ENCODE assay signal across 1 cellular context in genomic region chr2:54330226-54331094, GRCh38.
A peak's percentile ranks its signal among the peaks of the same experiment; 100 is the strongest.
TF ChIP-seq lines count a peak whose summit lies in the region.

No MANE protein-coding gene starts in this region.

TF ChIP-seq in K562, 482 proteins besides CTCF, POLR2A, EP300 and RAD21 (continued from another document and continues in another):
- TF ChIP-seq NR0B1 (IDR thresholded peaks at IDR 0.05; ENCODE audit: partially characterized antibody) (no peak), ZNF274 (IDR thresholded peaks at IDR 0.05; ENCODE audit: borderline replicate concordance, low read depth, low read length) (no peak), MXI1 (IDR thresholded peaks at IDR 0.05; ENCODE audit: low read depth, low read length) (peak; percentile 71), CEBPG (CRISPR knock-in tag; IDR thresholded peaks at IDR 0.05) (no peak), CEBPG (tag; conservative IDR thresholded peaks at IDR 0.05 in 1 of 2, IDR thresholded peaks at IDR 0.05 in 1 of 2) (no peak), RB1 (IDR thresholded peaks at IDR 0.05; ENCODE audit: low read depth) (0 out of 2 replicates have a peak, but pooled peaks have one; percentile 18), C11orf30 (IDR thresholded peaks at IDR 0.05; ENCODE audit: low read depth) (no peak), CREM (IDR thresholded peaks at IDR 0.05; ENCODE audit: low read depth) (peak; percentile 66), ZNF766 (CRISPR knock-in tag; conservative IDR thresholded peaks at IDR 0.05) (peak; percentile 75; the same call in 1 of the 2 replicates), KDM4B (IDR thresholded peaks at IDR 0.05; ENCODE audit: borderline replicate concordance in 2 of 2, low read depth in 1 of 2) (no peak), CBX3 (IDR thresholded peaks at IDR 0.05; ENCODE audit: borderline replicate concordance in 1 of 2, low read length in 2 of 2) (peak in 1 of 2 experiments; percentile 71; a peak in 1 of 3 replicates), ZHX1 (conservative IDR thresholded peaks at IDR 0.05; ENCODE audit: low read length) (no peak), ZFP91 (CRISPR knock-in tag; IDR thresholded peaks at IDR 0.05) (peak; percentile 25; the same call in 1 of the 2 replicates), CTBP1 (IDR thresholded peaks at IDR 0.05; ENCODE audit: borderline replicate concordance) (peak; percentile 53), CBFB (CRISPR knock-in tag; IDR thresholded peaks at IDR 0.05) (no peak), ATF7 (IDR thresholded peaks at IDR 0.05) (peak; percentile 56; the same call in 1 of the 2 replicates), PML (IDR thresholded peaks at IDR 0.05; ENCODE audit: low read length) (no peak), NR2C2 (CRISPR knock-in tag; IDR thresholded peaks at IDR 0.05) (0 out of 2 replicates have a peak, but pooled peaks have one; percentile 31), NR2C2 (tag; IDR thresholded peaks at IDR 0.05) (0 out of 2 replicates have a peak, but pooled peaks have one; percentile 29), RFX1 (IDR thresholded peaks at IDR 0.05) (peak; percentile 99), ZBTB40 (IDR thresholded peaks at IDR 0.05) (peak; percentile 11; the same call in 1 of the 2 replicates), ZBTB40 (CRISPR knock-in tag; IDR thresholded peaks at IDR 0.05) (no peak), MITF (IDR thresholded peaks at IDR 0.05) (no peak), LARP7 (IDR thresholded peaks at IDR 0.05) (no peak), SNRNP70 (optimal IDR thresholded peaks at IDR 0.05; ENCODE audit: low read depth, low read length) (no peak), CBFA2T2 (conservative IDR thresholded peaks at IDR 0.05) (no peak), SETDB1 (IDR thresholded peaks at IDR 0.05; ENCODE audit: low read length) (no peak), DACH1 (IDR thresholded peaks at IDR 0.05; ENCODE audit: partially characterized antibody) (no peak), RBM15 (IDR thresholded peaks at IDR 0.05; ENCODE audit: insufficient read depth, low read length) (no peak), ZNF124 (CRISPR knock-in tag; IDR thresholded peaks at IDR 0.05) (no peak), RAD51 (IDR thresholded peaks at IDR 0.05; ENCODE audit: borderline replicate concordance, low read depth) (no peak), ZBTB8A (IDR thresholded peaks at IDR 0.05; ENCODE audit: partially characterized antibody) (no peak), ZNF143 (CRISPR knock-in tag; IDR thresholded peaks at IDR 0.05) (no peak), SMAD4 (CRISPR knock-in tag; conservative IDR thresholded peaks at IDR 0.05) (peak; percentile 61)
- TF ChIP-seq, protein P1, sequence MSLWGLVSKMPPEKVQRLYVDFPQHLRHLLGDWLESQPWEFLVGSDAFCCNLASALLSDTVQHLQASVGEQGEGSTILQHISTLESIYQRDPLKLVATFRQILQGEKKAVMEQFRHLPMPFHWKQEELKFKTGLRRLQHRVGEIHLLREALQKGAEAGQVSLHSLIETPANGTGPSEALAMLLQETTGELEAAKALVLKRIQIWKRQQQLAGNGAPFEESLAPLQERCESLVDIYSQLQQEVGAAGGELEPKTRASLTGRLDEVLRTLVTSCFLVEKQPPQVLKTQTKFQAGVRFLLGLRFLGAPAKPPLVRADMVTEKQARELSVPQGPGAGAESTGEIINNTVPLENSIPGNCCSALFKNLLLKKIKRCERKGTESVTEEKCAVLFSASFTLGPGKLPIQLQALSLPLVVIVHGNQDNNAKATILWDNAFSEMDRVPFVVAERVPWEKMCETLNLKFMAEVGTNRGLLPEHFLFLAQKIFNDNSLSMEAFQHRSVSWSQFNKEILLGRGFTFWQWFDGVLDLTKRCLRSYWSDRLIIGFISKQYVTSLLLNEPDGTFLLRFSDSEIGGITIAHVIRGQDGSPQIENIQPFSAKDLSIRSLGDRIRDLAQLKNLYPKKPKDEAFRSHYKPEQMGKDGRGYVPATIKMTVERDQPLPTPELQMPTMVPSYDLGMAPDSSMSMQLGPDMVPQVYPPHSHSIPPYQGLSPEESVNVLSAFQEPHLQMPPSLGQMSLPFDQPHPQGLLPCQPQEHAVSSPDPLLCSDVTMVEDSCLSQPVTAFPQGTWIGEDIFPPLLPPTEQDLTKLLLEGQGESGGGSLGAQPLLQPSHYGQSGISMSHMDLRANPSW (CRISPR knock-in tag; IDR thresholded peaks at IDR 0.05) = no peak
- TF ChIP-seq, protein P2, sequence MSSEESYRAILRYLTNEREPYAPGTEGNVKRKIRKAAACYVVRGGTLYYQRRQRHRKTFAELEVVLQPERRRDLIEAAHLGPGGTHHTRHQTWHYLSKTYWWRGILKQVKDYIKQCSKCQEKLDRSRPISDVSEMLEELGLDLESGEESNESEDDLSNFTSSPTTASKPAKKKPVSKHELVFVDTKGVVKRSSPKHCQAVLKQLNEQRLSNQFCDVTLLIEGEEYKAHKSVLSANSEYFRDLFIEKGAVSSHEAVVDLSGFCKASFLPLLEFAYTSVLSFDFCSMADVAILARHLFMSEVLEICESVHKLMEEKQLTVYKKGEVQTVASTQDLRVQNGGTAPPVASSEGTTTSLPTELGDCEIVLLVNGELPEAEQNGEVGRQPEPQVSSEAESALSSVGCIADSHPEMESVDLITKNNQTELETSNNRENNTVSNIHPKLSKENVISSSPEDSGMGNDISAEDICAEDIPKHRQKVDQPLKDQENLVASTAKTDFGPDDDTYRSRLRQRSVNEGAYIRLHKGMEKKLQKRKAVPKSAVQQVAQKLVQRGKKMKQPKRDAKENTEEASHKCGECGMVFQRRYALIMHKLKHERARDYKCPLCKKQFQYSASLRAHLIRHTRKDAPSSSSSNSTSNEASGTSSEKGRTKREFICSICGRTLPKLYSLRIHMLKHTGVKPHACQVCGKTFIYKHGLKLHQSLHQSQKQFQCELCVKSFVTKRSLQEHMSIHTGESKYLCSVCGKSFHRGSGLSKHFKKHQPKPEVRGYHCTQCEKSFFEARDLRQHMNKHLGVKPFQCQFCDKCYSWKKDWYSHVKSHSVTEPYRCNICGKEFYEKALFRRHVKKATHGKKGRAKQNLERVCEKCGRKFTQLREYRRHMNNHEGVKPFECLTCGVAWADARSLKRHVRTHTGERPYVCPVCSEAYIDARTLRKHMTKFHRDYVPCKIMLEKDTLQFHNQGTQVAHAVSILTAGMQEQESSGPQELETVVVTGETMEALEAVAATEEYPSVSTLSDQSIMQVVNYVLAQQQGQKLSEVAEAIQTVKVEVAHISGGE (CRISPR knock-in tag; IDR thresholded peaks at IDR 0.05) = 0 out of 6 replicates have a peak, but pooled peaks of 1 of the 3 experiments have one; percentile 21
